In genomic region chr9:76905984-76906861, GRCh38 we compare ENCODE assay signal across 8 cellular contexts. TPM values are rescaled to one million over a fixed set of nuclear protein-coding genes. Genes with fewer than 3 reads are reported as not detected.
DNase-seq lines count a peak whose midpoint lies in the region; ATAC-seq, FAIRE-seq and TF ChIP-seq lines count a peak whose summit lies in the region.

Gene PRUNE2 (minus strand): TSS chr9:76906114. CDS start chr9:76905963, 151 bp downstream.

- no peaks in the 10 kb centered on the region for H3K79me2 ChIP-seq in K562 (ENCODE audit: control insufficient read depth, insufficient read depth, low read length)

- no peaks in the 10 kb centered on the region for H3K9me3 ChIP-seq in K562 (replicated peaks; ENCODE audit: control insufficient read depth, insufficient read depth, low read depth, low read length)

- no peaks in the 10 kb centered on the region for H3K9me1 ChIP-seq in K562 (ENCODE audit: control insufficient read depth, insufficient read depth, low read length)

- peak; percentile 59 for ATAC-seq in K562
- ATAC-seq in GM21576 (IDR thresholded peaks at IDR 0.05; ENCODE audit: unreplicated experiment), result no peak
- no peak for ATAC-seq in HG03095 (IDR thresholded peaks at IDR 0.05; ENCODE audit: unreplicated experiment)

- TF ChIP-seq CTCF in AG10803 (conservative IDR thresholded peaks at IDR 0.05; ENCODE audit: low read length) (no peak), K562 (IDR thresholded peaks at IDR 0.05 in 2 of 3, conservative IDR thresholded peaks at IDR 0.05 in 1 of 3; ENCODE audit: insufficient read depth in 2 of 3, low read depth in 1 of 3, low read length in 3 of 3) (no peak)

- H3K4me2 ChIP-seq in K562 (ENCODE audit: insufficient read depth, low read length), result no peak within 1 kb of the TSS

- H3K4me3 ChIP-seq in AG10803 (ENCODE audit: low read length), result peak within 1 kb of the TSS; percentile 60
- H3K4me3 ChIP-seq in K562, result no peak within 1 kb of the TSS

- no peak for FAIRE-seq in K562 (lab: Jason Lieb, UNC)

- intact Hi-C loops in K562 (cut with micrococcal nuclease), result no loop called here

- H2AFZ ChIP-seq in K562 (ENCODE audit: low read depth, low read length), result no peak within 1 kb of the TSS

- CTCF ChIA-PET in K562 (lab: Yijun Ruan, JAX; ENCODE audit: low intra/inter-chr PET ratio), result no interaction called here

- in situ Hi-C loops in K562 (cut with MboI), result no loop called here

- TF ChIP-seq POLR2A in K562 (conservative IDR thresholded peaks at IDR 0.05), result no peak

- no peaks in the 10 kb centered on the region for H3K36me3 ChIP-seq in K562 (ENCODE audit: control insufficient read depth, insufficient read depth, low read length)

- BruUV-seq in K562 (replicated peaks; lab: Mats Ljungman, UMichigan), result no TSS peak

- no peak within 1 kb of the TSS for H3K9ac ChIP-seq in K562 (ENCODE audit: insufficient read depth in 1 of 2, low read depth in 2 of 2, low read length in 2 of 2)

- no peak for TF ChIP-seq RAD21 in K562 (CRISPR knock-in tag; conservative IDR thresholded peaks at IDR 0.05 in 1 of 2, IDR thresholded peaks at IDR 0.05 in 1 of 2)

- peaks cover 0 to 10% of the 10 kb centered on the region in 2 experiments; a peak in 2 of 5 replicates for H3K27me3 ChIP-seq in K562 (ENCODE audit: control insufficient read depth in 2 of 2, insufficient read depth in 2 of 2, low read length in 2 of 2)

- no peak for TF ChIP-seq EP300 in K562 (IDR thresholded peaks at IDR 0.05; ENCODE audit: low read length)

- DNase-seq in AG10803 (ENCODE audit: low read depth), result peak; percentile 71
- DNase-seq in HCEC 1CT, result peak; percentile 91
- peak; percentile 55 for DNase-seq in NCI-H2227 treated with DMSO at 0.1 percent for 48 hours (lab: John Stamatoyannopoulos, UW)
- DNase-seq in K562 (ENCODE audit: extremely low read depth in 1 of 4, low spot score in 3 of 4), result peak in 3 of 4 experiments; percentile 5 to 8 (median 8)
- peak; percentile 70 to 74 for DNase-seq in hippocampal formation (lab: John Stamatoyannopoulos, UW)
- peak; percentile 80 for DNase-seq in renal cortical epithelial cell (ENCODE audit: low read depth)

- H3K27ac ChIP-seq in K562 (ENCODE audit: extremely low read depth, low read depth, low read length), result no peak within 1 kb of the TSS

- H4K20me1 ChIP-seq in K562 (replicated peaks; ENCODE audit: control insufficient read depth, insufficient read depth, low read length), result no peaks in the 10 kb centered on the region

- WGBS in K562 (ENCODE audit: insufficient coverage, low coverage, missing lambda C conversion rate), result under 1% methylated on average over 18 of the region's 72 CpGs

- POLR2A ChIA-PET in K562 (lab: Yijun Ruan, JAX), result no interaction called here

- H3K4me1 ChIP-seq in K562 (replicated peaks in 1 of 2; ENCODE audit: control insufficient read depth in 2 of 2, insufficient read depth in 2 of 2, low read length in 2 of 2), result peaks cover 0 to 5% of the 10 kb centered on the region in 2 experiments; a peak in 1 of 5 replicates

TF ChIP-seq in K562, 482 proteins besides CTCF, POLR2A, EP300 and RAD21:
- TF ChIP-seq ZBTB26 (CRISPR knock-in tag; IDR thresholded peaks at IDR 0.05) (no peak), EGR1 (conservative IDR thresholded peaks at IDR 0.05) (0 out of 2 replicates have a peak, but pooled peaks have one; percentile 22), REST (CRISPR knock-in tag; IDR thresholded peaks at IDR 0.05; ENCODE audit: low read depth) (peak; percentile 89), EHMT2 (IDR thresholded peaks at IDR 0.05) (0 out of 2 replicates have a peak, but pooled peaks have one; percentile 38)
TF ChIP-seq in K562: peak in this region for 3.

RNA-seq across cellular contexts. Expression of gene PRUNE2, which starts in this region (rescaled TPM):
- not detected in 2 replicates for total RNA-seq in K562 (2011; cell fraction: chromatin; rRNA removed; ENCODE audit: low replicate concordance)
- total RNA-seq in K562 (2011; cell fraction: nucleolus; rRNA removed), result not detected in 2 replicates
- 0.07 TPM in 1 of 2 replicates, not detected in the other for total RNA-seq in K562 (2011; cell fraction: nucleoplasm; rRNA removed)
- total RNA-seq in K562 (2014; rRNA removed) (0.04 and 0.05 TPM in 2 replicates), K562 (2014; rRNA removed; fragmentation: Illumina TruSeq; extraction: Trizol) (0.13 and 0.25 TPM in 2 replicates), K562 (2015; rRNA removed; fragmentation: Illumina TruSeq; extraction: Trizol) (0.04 and 0.14 TPM in 2 replicates), K562 (2021) (0.07 and 0.09 TPM in 2 replicates), renal cortical epithelial cell (30.4 and 38.8 TPM in 2 replicates)
- polyA plus RNA-seq in K562 (2011; rRNA removed) (0.04 and 0.43 TPM in 2 replicates), K562 (2014; fragmentation: Illumina TruSeq; extraction: Trizol) (0.21 TPM in 1 of 2 replicates, not detected in the other), K562 (2014; fragmentation: Nextera tagmentation; extraction: Ambion mirVana) (under 1 TPM; 0.14 to 0.45 TPM), K562 (2014; rRNA removed) (not detected in 2 replicates)
- polyA plus RNA-seq in K562 (2011; cell fraction: cytosol; rRNA removed), result 0.15 TPM in 1 of 2 replicates, not detected in the other
- 0.34 TPM in 1 of 2 replicates, not detected in the other for polyA plus RNA-seq in K562 (2011; cell fraction: nucleus; rRNA removed)
- 0.18 and 0.29 TPM in 2 replicates for polyA plus RNA-seq in K562 (2012)
- polyA minus RNA-seq in K562 (2011; rRNA and poly(A)+ RNA removed), result 0.25 TPM in 1 of 2 replicates, not detected in the other
- polyA minus RNA-seq in K562 (2011; cell fraction: cytosol; rRNA and poly(A)+ RNA removed), result not detected in 2 replicates
- polyA minus RNA-seq in K562 (2011; cell fraction: nucleus; rRNA and poly(A)+ RNA removed), result 0.27 TPM in 1 of 2 replicates, not detected in the other

Comparison
In these comparisons a context has a peak if more than half of its experiments do, and no peak if none do; other contexts are left out.
1. RNA of gene PRUNE2 (total RNA-seq): 30.4 to 38.8 TPM in renal cortical epithelial cell; 0.04 to 0.25 TPM in K562; every median in the first group is over 10 times any median in the second.
2. Peak in DNase-seq and ATAC-seq in K562; RNA of the gene not detected or under 1 TPM.
3. DNase-seq: peak in every context shown above with its lines; median percentile 91 in HCEC 1CT; 80 in renal cortical epithelial cell; 72 in hippocampal formation; 71 in AG10803; 55 in NCI-H2227 treated with DMSO at 0.1 percent for 48 hours; 8 in K562.